In genomic region chr10:89241491-89242339, GRCh38 we compare ENCODE assay signal across 12 cellular contexts. TPM values are rescaled to one million over a fixed set of nuclear protein-coding genes. Genes with fewer than 3 reads are reported as not detected.
DNase-seq lines count a peak whose midpoint lies in the region; ATAC-seq and TF ChIP-seq lines count a peak whose summit lies in the region.
"Had no signal": no experiment of that assay in that cellular context is flagged by ENCODE, and none has a peak within 500 bp of the region (broad histone marks: within the 10 kb centered on the region; RNA-seq: fewer than 3 reads in every experiment).

No MANE protein-coding gene starts in this region.

- H3K4me2 ChIP-seq in GM23338 (peak overlapping the region; percentile 50), OCI-LY3 (ENCODE audit: low read length) (peak overlapping the region; percentile 49), neural progenitor cell (no peak overlapping the region)

- H4K20me1 ChIP-seq in GM23338 (replicated peaks; ENCODE audit: insufficient read depth) (no peaks in the 10 kb centered on the region), OCI-LY3 (ENCODE audit: insufficient read depth, low read length) (no peaks in the 10 kb centered on the region), neural progenitor cell (ENCODE audit: low read depth) (no peaks in the 10 kb centered on the region)

- H3K4me1 ChIP-seq in GM23338 (ENCODE audit: insufficient read depth) (peaks cover 56% of the 10 kb centered on the region), OCI-LY3 (ENCODE audit: low read length) (peaks cover 64% of the 10 kb centered on the region), foreskin keratinocyte (peaks cover 8% of the 10 kb centered on the region), neural progenitor cell (peaks cover 12% of the 10 kb centered on the region)

- no peaks in the 10 kb centered on the region for H3K9me3 Mint-ChIP-seq in GM23338
- H3K9me3 Mint-ChIP-seq in stimulated activated naive B cell treated with anti-CD40 and anti-IgM and Interleukin-4, amounts not matched to agents 10 μg/mL and 1 μg/mL and 100 μg/mL, for 72 hours, result no peaks in the 10 kb centered on the region
- no peaks in the 10 kb centered on the region for H3K9me3 Mint-ChIP-seq in activated CD4-positive, alpha-beta memory T cell treated with anti-CD3 and anti-CD28 coated beads for 36 hours
- H3K9me3 Mint-ChIP-seq in neural progenitor cell, result peaks cover 2% of the 10 kb centered on the region
- H3K9me3 Mint-ChIP-seq: nephron had no signal

- H3K36me3 Mint-ChIP-seq in GM23338 (ENCODE audit: low read depth) (peaks cover 3% of the 10 kb centered on the region; the same call in 2 of the 3 replicates), neural progenitor cell (peaks cover 3% of the 10 kb centered on the region)
- peaks cover 27 to 28% of the 10 kb centered on the region in 2 donors for H3K36me3 Mint-ChIP-seq in stimulated activated naive B cell treated with anti-CD40 and anti-IgM and Interleukin-4, amounts not matched to agents 10 μg/mL and 1 μg/mL and 100 μg/mL, for 72 hours
- peaks cover 3% of the 10 kb centered on the region for H3K36me3 Mint-ChIP-seq in activated CD4-positive, alpha-beta memory T cell treated with anti-CD3 and anti-CD28 coated beads for 36 hours

- POLR2A ChIA-PET in activated CD4-positive, alpha-beta memory T cell treated with anti-CD3 and anti-CD28 coated beads for 36 hours (lab: Charles Lee), result no interaction called here

- intact Hi-C loops in activated CD4-positive, alpha-beta memory T cell treated with anti-CD3 and anti-CD28 coated beads for 36 hours (cut with micrococcal nuclease), result no loop called here

- H3K27ac ChIP-seq in GM23338 (ENCODE audit: low read depth) (peak overlapping the region; percentile 87), OCI-LY3 (ENCODE audit: low read length) (peak overlapping the region; percentile 3; the same call in 1 of the 2 replicates), foreskin keratinocyte (no peak overlapping the region), neural progenitor cell (no peak overlapping the region)

- H3K4me3 ChIP-seq in GM23338 (no peak overlapping the region), OCI-LY3 (ENCODE audit: low read length) (no peak overlapping the region), neural progenitor cell (no peak overlapping the region)

- ATAC-seq in GM23338, result no peak; the same call in 2 of the 3 replicates
- peak; percentile 42 for ATAC-seq in foreskin keratinocyte
- peak; percentile 49 to 78 for ATAC-seq in stimulated activated naive B cell treated with anti-CD40 and anti-IgM and Interleukin-4, amounts not matched to agents 10 μg/mL and 1 μg/mL and 100 μg/mL, for 72 hours (replicated peaks)
- ATAC-seq: T-helper 17 cell had no signal

- H3K9ac ChIP-seq in OCI-LY3 (ENCODE audit: low read length), result no peak overlapping the region
- H3K9ac ChIP-seq in neural progenitor cell, result no peak overlapping the region

- H3K27me3 ChIP-seq in GM23338 (ENCODE audit: insufficient read depth), result no peaks in the 10 kb centered on the region
- H3K27me3 ChIP-seq in OCI-LY3 (ENCODE audit: low read depth, low read length), result no peaks in the 10 kb centered on the region
- H3K27me3 ChIP-seq in foreskin keratinocyte, result no peaks in the 10 kb centered on the region
- peaks cover 82% of the 10 kb centered on the region for H3K27me3 ChIP-seq in neural progenitor cell

- H3K27ac Mint-ChIP-seq in GM23338 (peak overlapping the region; percentile 22), neural progenitor cell (no peak overlapping the region)
- H3K27ac Mint-ChIP-seq in stimulated activated naive B cell treated with anti-CD40 and anti-IgM and Interleukin-4, amounts not matched to agents 10 μg/mL and 1 μg/mL and 100 μg/mL, for 72 hours, result no peak overlapping the region
- H3K27ac Mint-ChIP-seq in activated CD4-positive, alpha-beta memory T cell treated with anti-CD3 and anti-CD28 coated beads for 36 hours, result no peak overlapping the region
- H3K27ac Mint-ChIP-seq: T-helper 17 cell had no signal

- no peaks in the 10 kb centered on the region for H3K9me3 ChIP-seq in OCI-LY3 (ENCODE audit: insufficient read depth, low read length)
- H3K9me3 ChIP-seq in neural progenitor cell (ENCODE audit: low read depth), result no peaks in the 10 kb centered on the region

- DNase-seq in GM23338 (ENCODE audit: low spot score) (no peak), foreskin keratinocyte (peak in 1 of 2 donors; percentile 46), foreskin melanocyte (no peak), neural progenitor cell (ENCODE audit: low spot score) (no peak), hypothalamus (lab: John Stamatoyannopoulos, UW) (no peak)
- DNase-seq in stimulated activated naive B cell treated with anti-CD40 and anti-IgM and Interleukin-4, amounts not matched to agents 10 μg/mL and 1 μg/mL and 100 μg/mL, for 72 hours, result no peak
- no peak for DNase-seq in activated CD4-positive, alpha-beta memory T cell treated with anti-CD3 and anti-CD28 coated beads for 36 hours
- DNase-seq: NCI-H446 treated with DMSO at 0.1 percent for 48 hours; stimulated activated CD4-positive, alpha-beta T cell treated with anti-CD3 and anti-CD28 coated beads, Interleukin-4, amount 100 ng/mL, for 4 hours; T-helper 17 cell had no signal

- peaks cover 5% of the 10 kb centered on the region for H3K79me2 ChIP-seq in GM23338 (replicated peaks; ENCODE audit: insufficient read depth)
- no peaks in the 10 kb centered on the region for H3K79me2 ChIP-seq in OCI-LY3 (ENCODE audit: low read length)
- H3K79me2 ChIP-seq in neural progenitor cell (ENCODE audit: low read depth), result no peaks in the 10 kb centered on the region

- TF ChIP-seq CTCF in GM23338 (conservative IDR thresholded peaks at IDR 0.05; ENCODE audit: low read depth in 2 of 2), result no peak
- no peak for TF ChIP-seq CTCF in OCI-LY3 (IDR thresholded peaks at IDR 0.05; ENCODE audit: low read depth, low read length)
- TF ChIP-seq CTCF in foreskin keratinocyte (conservative IDR thresholded peaks at IDR 0.05), result no peak
- TF ChIP-seq CTCF in neural progenitor cell (IDR thresholded peaks at IDR 0.05), result no peak

- H3K36me3 ChIP-seq in GM23338 (ENCODE audit: insufficient read depth), result no peaks in the 10 kb centered on the region; the same call in 1 of the 2 replicates
- no peaks in the 10 kb centered on the region for H3K36me3 ChIP-seq in OCI-LY3 (replicated peaks; ENCODE audit: low read depth, low read length)
- H3K36me3 ChIP-seq in neural progenitor cell, result no peaks in the 10 kb centered on the region

- H3K4me1 Mint-ChIP-seq in GM23338 (peaks cover 42% of the 10 kb centered on the region), neural progenitor cell (peaks cover 28% of the 10 kb centered on the region)
- H3K4me1 Mint-ChIP-seq in stimulated activated naive B cell treated with anti-CD40 and anti-IgM and Interleukin-4, amounts not matched to agents 10 μg/mL and 1 μg/mL and 100 μg/mL, for 72 hours, result peaks cover 32 to 54% of the 10 kb centered on the region in 2 donors
- no peaks in the 10 kb centered on the region for H3K4me1 Mint-ChIP-seq in activated CD4-positive, alpha-beta memory T cell treated with anti-CD3 and anti-CD28 coated beads for 36 hours (ENCODE audit: low read depth)

- CTCF ChIA-PET in activated CD4-positive, alpha-beta memory T cell treated with anti-CD3 and anti-CD28 coated beads for 36 hours (lab: Charles Lee), result interaction anchor here (0.6 to 1.0 kb wide), 3 partner anchors 9 to 321 kb away, joined by 3 read pairs; no protein-coding TSS in a partner anchor

- H3F3A ChIP-seq in GM23338 (replicated peaks; ENCODE audit: low read depth) (no peaks in the 10 kb centered on the region), neural progenitor cell (ENCODE audit: low read depth) (no peaks in the 10 kb centered on the region)

- H3K4me3 Mint-ChIP-seq in GM23338, result no peak overlapping the region
- H3K4me3 Mint-ChIP-seq in stimulated activated naive B cell treated with anti-CD40 and anti-IgM and Interleukin-4, amounts not matched to agents 10 μg/mL and 1 μg/mL and 100 μg/mL, for 72 hours, result no peak overlapping the region
- H3K4me3 Mint-ChIP-seq in activated CD4-positive, alpha-beta memory T cell treated with anti-CD3 and anti-CD28 coated beads for 36 hours, result no peak overlapping the region
- no peak overlapping the region for H3K4me3 Mint-ChIP-seq in neural progenitor cell
- H3K4me3 Mint-ChIP-seq: nephron, T-helper 17 cell had no signal

- no peaks in the 10 kb centered on the region for H3K9me2 ChIP-seq in GM23338 (ENCODE audit: insufficient read depth)

- H2AFZ ChIP-seq in GM23338 (no peak overlapping the region), OCI-LY3 (ENCODE audit: low read depth, low read length) (no peak overlapping the region), neural progenitor cell (replicated peaks) (no peak overlapping the region)

- H3K27me3 Mint-ChIP-seq in GM23338 (ENCODE audit: insufficient read depth, low read depth, poor library complexity), result peaks cover 2% of the 10 kb centered on the region
- no peaks in the 10 kb centered on the region for H3K27me3 Mint-ChIP-seq in stimulated activated naive B cell treated with anti-CD40 and anti-IgM and Interleukin-4, amounts not matched to agents 10 μg/mL and 1 μg/mL and 100 μg/mL, for 72 hours
- no peaks in the 10 kb centered on the region for H3K27me3 Mint-ChIP-seq in activated CD4-positive, alpha-beta memory T cell treated with anti-CD3 and anti-CD28 coated beads for 36 hours
- H3K27me3 Mint-ChIP-seq in neural progenitor cell (ENCODE audit: insufficient read depth, low read depth), result peaks cover 13% of the 10 kb centered on the region
- H3K27me3 Mint-ChIP-seq: T-helper 17 cell had no signal

RNA-seq across cellular contexts. Expression of gene LIPA, which starts 9.9 kb away (rescaled TPM):
- 71.4 and 86.3 TPM in 2 replicates for total RNA-seq in GM23338 (2014; rRNA removed; shearing (Covaris generic))
- 36.5 and 37.8 TPM in 2 replicates for polyA plus RNA-seq in GM23338 (2016; fragmentation: Nextera tagmentation; extraction: Ambion mirVana)
- total RNA-seq in foreskin keratinocyte, result 63.5 and 65.7 TPM in 2 replicates
- 41.5 and 49.5 TPM in 2 replicates for polyA plus RNA-seq in foreskin keratinocyte
- 10 to 100 TPM; 22.7 to 23.8 TPM for total RNA-seq in activated CD4-positive, alpha-beta memory T cell treated with anti-CD3 and anti-CD28 coated beads for 36 hours
- total RNA-seq in neural progenitor cell (ENCODE audit: low replicate concordance), result 15.5 and 18.9 TPM in 2 replicates

RNA-seq across cellular contexts. Expression of gene CH25H, which starts 34.6 kb away (rescaled TPM):
- 0.47 and 1.3 TPM in 2 replicates for total RNA-seq in GM23338 (2014; rRNA removed; shearing (Covaris generic))
- polyA plus RNA-seq in GM23338 (2016; fragmentation: Nextera tagmentation; extraction: Ambion mirVana), result 1.7 and 1.8 TPM in 2 replicates
- total RNA-seq in foreskin keratinocyte, result not detected in 2 replicates
- polyA plus RNA-seq in foreskin keratinocyte, result not detected in 2 replicates
- under 1 TPM in 1 of 2 experiments, not detected in 1; 0.12 TPM for total RNA-seq in activated CD4-positive, alpha-beta memory T cell treated with anti-CD3 and anti-CD28 coated beads for 36 hours
- not detected in 2 replicates for total RNA-seq in neural progenitor cell (ENCODE audit: low replicate concordance)

Comparison
In these comparisons a context has a peak if more than half of its experiments do, and no peak if none do; other contexts are left out.
1. H3K27ac ChIP-seq: peak in GM23338 (single experiment) and OCI-LY3 (single experiment); none in foreskin keratinocyte (single experiment) and neural progenitor cell (single experiment).